ENCODE assay signal across 15 cellular contexts in the genomic region with DNA sequence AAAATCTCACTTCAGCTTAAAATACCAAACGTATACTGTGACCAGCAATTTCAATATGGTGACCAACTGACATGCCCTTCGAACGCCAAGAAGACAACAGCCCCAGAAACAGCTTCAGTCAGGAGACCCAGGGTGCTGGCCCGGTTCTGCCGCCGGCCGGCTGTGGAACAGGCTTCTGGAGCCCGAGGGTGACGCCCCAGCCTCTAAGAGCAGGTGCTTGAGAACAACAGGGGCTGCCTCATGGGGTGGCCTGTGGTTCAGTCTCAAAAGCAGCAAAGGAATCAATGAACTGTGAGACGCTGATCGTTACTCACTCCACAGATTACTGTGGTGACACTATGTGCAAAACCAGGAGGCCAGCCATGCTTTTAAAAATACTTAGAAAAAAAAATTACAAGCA. TPM values are rescaled to one million over a fixed set of nuclear protein-coding genes. Genes with fewer than 3 reads are reported as not detected.
A peak's percentile ranks its signal among the peaks of the same experiment; 100 is the strongest.
DNase-seq lines count a peak whose midpoint lies in the region; ATAC-seq and TF ChIP-seq lines count a peak whose summit lies in the region.
"Had no signal": no experiment of that assay in that cellular context is flagged by ENCODE, and none has a peak within 500 bp of the region (broad histone marks: within the 10 kb centered on the region; RNA-seq: fewer than 3 reads in every experiment).

No MANE protein-coding gene starts in this region.

- TF ChIP-seq POLR2A in gastrocnemius medialis (IDR thresholded peaks at IDR 0.05): no peak

- no peak overlapping the region for H3K4me3 Mint-ChIP-seq in activated CD8-positive, alpha-beta memory T cell treated with anti-CD3 and anti-CD28 coated beads, Interleukin-2, amount 10 ng/mL, durations not matched to agents 7 days and 5 days
- H3K4me3 Mint-ChIP-seq: central memory CD8-positive, alpha-beta T cell had no signal

- H3K4me1 ChIP-seq in gastrocnemius medialis: peaks cover 11 to 28% of the 10 kb centered on the region in 2 donors
- H3K4me1 ChIP-seq: esophagus muscularis mucosa had no signal

- in situ Hi-C loops in gastrocnemius medialis (cut with MboI; ENCODE audit: low sequenced_read_pairs in 4 of 4): no loop called here

- no peak for DNase-seq in activated CD8-positive, alpha-beta memory T cell treated with anti-CD3 and anti-CD28 coated beads, Interleukin-2, amount 10 ng/mL, durations not matched to agents 7 days and 5 days
- no peak for DNase-seq in activated CD8-positive, alpha-beta memory T cell treated with anti-CD3 and anti-CD28 coated beads for 24 hours
- DNase-seq in gastrocnemius medialis (no peak), NCI-H1092 treated with DMSO at 0.1 percent for 48 hours (lab: John Stamatoyannopoulos, UW) (no peak), left colon (no peak)
- DNase-seq in activated naive CD4-positive, alpha-beta T cell (lab: John Stamatoyannopoulos, UW): no peak
- DNase-seq: activated CD4-positive, alpha-beta T cell treated with anti-CD3 and anti-CD28 coated beads for 4 hours; activated effector memory CD4-positive, alpha-beta T cell treated with anti-CD3 and anti-CD28 coated beads, Interleukin-2, amount 50 U/mL, for 16 hours; NCI-H1694 treated with DMSO at 0.1 percent for 48 hours had no signal

- no peaks in the 10 kb centered on the region for H3K27me3 Mint-ChIP-seq in activated CD8-positive, alpha-beta memory T cell treated with anti-CD3 and anti-CD28 coated beads, Interleukin-2, amount 10 ng/mL, durations not matched to agents 7 days and 5 days
- H3K27me3 Mint-ChIP-seq: central memory CD8-positive, alpha-beta T cell had no signal

- no peaks in the 10 kb centered on the region for H3K9me3 Mint-ChIP-seq in activated CD8-positive, alpha-beta memory T cell treated with anti-CD3 and anti-CD28 coated beads, Interleukin-2, amount 10 ng/mL, durations not matched to agents 7 days and 5 days (ENCODE audit: low read depth)
- H3K9me3 Mint-ChIP-seq: central memory CD8-positive, alpha-beta T cell had no signal

- no peaks in the 10 kb centered on the region for H3K9me3 ChIP-seq in gastrocnemius medialis
- H3K9me3 ChIP-seq: esophagus muscularis mucosa, thoracic aorta had no signal

- H3K36me3 Mint-ChIP-seq in activated CD8-positive, alpha-beta memory T cell treated with anti-CD3 and anti-CD28 coated beads, Interleukin-2, amount 10 ng/mL, durations not matched to agents 7 days and 5 days: no peaks in the 10 kb centered on the region

- H3K36me3 ChIP-seq in gastrocnemius medialis: no peaks in the 10 kb centered on the region
- H3K36me3 ChIP-seq: esophagus muscularis mucosa, thoracic aorta had no signal

- H3K27me3 ChIP-seq in gastrocnemius medialis: no peaks in the 10 kb centered on the region
- H3K27me3 ChIP-seq: esophagus muscularis mucosa had no signal

- CTCF ChIA-PET in activated CD8-positive, alpha-beta memory T cell treated with anti-CD3 and anti-CD28 coated beads, Interleukin-2, amount 10 ng/mL, durations not matched to agents 7 days and 5 days (lab: Charles Lee): interaction anchor here (2.6 to 4.5 kb wide), 4 partner anchors 18 to 112 kb away, joined by 17 to 29 read pairs (median 20); partner anchors contain the start of gene GPER1

- H3K27ac Mint-ChIP-seq in activated CD8-positive, alpha-beta memory T cell treated with anti-CD3 and anti-CD28 coated beads, Interleukin-2, amount 10 ng/mL, durations not matched to agents 7 days and 5 days: peak overlapping the region; percentile 8

- no peak overlapping the region for H3K4me3 ChIP-seq in gastrocnemius medialis
- H3K4me3 ChIP-seq: esophagus muscularis mucosa, thoracic aorta had no signal

- ATAC-seq in activated CD8-positive, alpha-beta memory T cell treated with anti-CD3 and anti-CD28 coated beads, Interleukin-2, amount 10 ng/mL, durations not matched to agents 7 days and 5 days: no peak
- ATAC-seq in GM21737 (IDR thresholded peaks at IDR 0.05; ENCODE audit: unreplicated experiment) (peak; percentile 43), HG03571 (IDR thresholded peaks at IDR 0.05; ENCODE audit: unreplicated experiment) (peak; percentile 48), gastrocnemius medialis (no peak), left colon (no peak)

- intact Hi-C loops in gastrocnemius medialis (cut with DNase I; ENCODE audit: low total_unique reads): no loop called here
- intact Hi-C loops in left colon (cut with DNase I, micrococcal nuclease): no loop called here

- peak overlapping the region; percentile 11 to 46 (median 41) for H3K27ac ChIP-seq in gastrocnemius medialis
- H3K27ac ChIP-seq: 22Rv1, esophagus muscularis mucosa, thoracic aorta had no signal

- peaks cover 28% of the 10 kb centered on the region for H3K4me1 Mint-ChIP-seq in activated CD8-positive, alpha-beta memory T cell treated with anti-CD3 and anti-CD28 coated beads, Interleukin-2, amount 10 ng/mL, durations not matched to agents 7 days and 5 days

- no peak for TF ChIP-seq CTCF in gastrocnemius medialis (IDR thresholded peaks at IDR 0.05 in 4 of 5, conservative IDR thresholded peaks at IDR 0.05 in 1 of 5)

RNA-seq across cellular contexts. Expression of gene GPER1, which starts 17.3 kb away (rescaled TPM):
- total RNA-seq in activated CD8-positive, alpha-beta memory T cell treated with anti-CD3 and anti-CD28 coated beads, Interleukin-2, amount 10 ng/mL, durations not matched to agents 7 days and 5 days: not detected
- 1 to 10 TPM in 3 of 4 donors, under 1 TPM in 1; 0.92 to 3.2 (median 2.1) TPM for total RNA-seq in gastrocnemius medialis
- 10 to 100 TPM in 1 of 2 donors, 1 to 10 TPM in 1; 7.2 to 20.8 TPM for total RNA-seq in left colon

RNA-seq across cellular contexts. Expression of gene ZFAND2A, which starts 54.8 kb away (rescaled TPM):
- 10 to 100 TPM; 23.8 to 23.9 TPM for total RNA-seq in activated CD8-positive, alpha-beta memory T cell treated with anti-CD3 and anti-CD28 coated beads, Interleukin-2, amount 10 ng/mL, durations not matched to agents 7 days and 5 days
- 10 to 100 TPM; 12.0 to 17.9 (median 14.1) TPM for total RNA-seq in gastrocnemius medialis
- 10 to 100 TPM; 40.7 to 90.0 TPM for total RNA-seq in left colon

Comparison
In these comparisons a context has a peak if more than half of its experiments do, and no peak if none do; other contexts are left out.
1. ATAC-seq: peak in GM21737 (single experiment) and HG03571 (single experiment); none in activated CD8-positive, alpha-beta memory T cell treated with anti-CD3 and anti-CD28 coated beads, Interleukin-2, amount 10 ng/mL, durations not matched to agents 7 days and 5 days (single experiment), gastrocnemius medialis (0 of 2) and left colon (single experiment).